In genomic region chr7:136087881-136088280, GRCh38 we compare ENCODE assay signal across 15 cellular contexts.
DNase-seq lines count a peak whose midpoint lies in the region; ATAC-seq and TF ChIP-seq lines count a peak whose summit lies in the region.
"Had no signal": no experiment of that assay in that cellular context is flagged by ENCODE, and none has a peak within 500 bp of the region (broad histone marks: within the 10 kb centered on the region; RNA-seq: fewer than 3 reads in every experiment).

No MANE protein-coding gene starts in this region.

- no peaks in the 10 kb centered on the region for H3K36me3 Mint-ChIP-seq in endodermal cell (ENCODE audit: low read depth)
- no peaks in the 10 kb centered on the region for H3K36me3 Mint-ChIP-seq in type B pancreatic cell
- H3K36me3 Mint-ChIP-seq: CD14-positive monocyte had no signal

- H3K4me3 Mint-ChIP-seq in endodermal cell, result no peak overlapping the region
- H3K4me3 Mint-ChIP-seq in type B pancreatic cell, result peak overlapping the region; percentile 37
- H3K4me3 Mint-ChIP-seq: CD14-positive monocyte; CD8-positive, alpha-beta T cell had no signal

- CTCF ChIA-PET in SK-N-SH (lab: Yijun Ruan, JAX), result no interaction called here

- peaks cover 6% of the 10 kb centered on the region for H3K9me3 Mint-ChIP-seq in endodermal cell
- H3K9me3 Mint-ChIP-seq in type B pancreatic cell, result peaks cover 2% of the 10 kb centered on the region

- H3K9me3 ChIP-seq in SK-N-SH (no peaks in the 10 kb centered on the region), endodermal cell (ENCODE audit: control insufficient read depth, low read length) (peaks cover 8% of the 10 kb centered on the region), neuron (ENCODE audit: low read length) (no peaks in the 10 kb centered on the region)

- TF ChIP-seq EP300 in SK-N-SH (IDR thresholded peaks at IDR 0.05; ENCODE audit: borderline replicate concordance in 1 of 2, low read depth in 1 of 2, low read length in 1 of 2), result no peak

- ATAC-seq in SK-N-SH treated with all-trans-retinoic acid at 6 μM for 48 hours, result no peak
- ATAC-seq: CD8-positive, alpha-beta T cell had no signal

- no peaks in the 10 kb centered on the region for H3K27me3 ChIP-seq in SK-N-SH (ENCODE audit: insufficient read depth)
- no peaks in the 10 kb centered on the region for H3K27me3 ChIP-seq in endodermal cell (ENCODE audit: control insufficient read depth, insufficient read depth, low read length, poor library complexity, severe bottlenecking)
- H3K27me3 ChIP-seq in neuron (ENCODE audit: insufficient read depth, low read length), result no peaks in the 10 kb centered on the region

- no peaks in the 10 kb centered on the region for H3F3A ChIP-seq in SK-N-SH (replicated peaks; ENCODE audit: insufficient read depth)

- H3K4me2 ChIP-seq in SK-N-SH, result no peak overlapping the region

- TF ChIP-seq CTCF in SK-N-SH (IDR thresholded peaks at IDR 0.05) (no peak), endodermal cell (conservative IDR thresholded peaks at IDR 0.05) (no peak), type B pancreatic cell (conservative IDR thresholded peaks at IDR 0.05) (no peak)

- H3K4me1 Mint-ChIP-seq in endodermal cell (peaks cover 12% of the 10 kb centered on the region), type B pancreatic cell (ENCODE audit: unreplicated experiment) (no peaks in the 10 kb centered on the region)
- H3K4me1 Mint-ChIP-seq: CD14-positive monocyte had no signal

- H3K27me3 Mint-ChIP-seq in endodermal cell (ENCODE audit: insufficient read depth), result no peaks in the 10 kb centered on the region
- no peaks in the 10 kb centered on the region for H3K27me3 Mint-ChIP-seq in type B pancreatic cell

- H3K9ac ChIP-seq in SK-N-SH, result no peak overlapping the region
- peak overlapping the region; percentile 72 for H3K9ac ChIP-seq in endodermal cell (ENCODE audit: extremely low read depth, low read length, poor library complexity, severe bottlenecking)

- POLR2A ChIA-PET in SK-N-SH (lab: Yijun Ruan, JAX), result no interaction called here

- 0 out of 2 replicates have a peak overlapping the region, but pooled peaks have one; percentile 86 for H2AFZ ChIP-seq in SK-N-SH (ENCODE audit: low read depth)
- no peak overlapping the region for H2AFZ ChIP-seq in neuron (ENCODE audit: low read depth, low read length)

- no peak overlapping the region for H3K4me3 ChIP-seq in SK-N-SH (ENCODE audit: low read depth in 2 of 2, low read length in 1 of 2)
- H3K4me3 ChIP-seq in endodermal cell (ENCODE audit: low read length), result peak overlapping the region; percentile 82
- H3K4me3 ChIP-seq in neuron (ENCODE audit: low read length), result peak overlapping the region; percentile 72

- WGBS in SK-N-SH (ENCODE audit: low lambda C conversion rate), result 12% methylated on average over 1 of the region's 1 CpG
- 100% methylated on average over 1 of the region's 1 CpG; no CpG with 5 or more reads in 1 of the 2 experiments for WGBS in endodermal cell (ENCODE audit: insufficient coverage in 1 of 2, insufficient read length in 1 of 2), 2 experiments

- DNase-seq in SK-N-SH (no peak), endodermal cell (no peak), type B pancreatic cell (ENCODE audit: extremely low spot score, unreplicated experiment) (no peak), NK-92 (lab: John Stamatoyannopoulos, UW; ENCODE audit: unreplicated experiment) (no peak), NCI-H2171 treated with DMSO at 0.1 percent for 48 hours (lab: John Stamatoyannopoulos, UW) (no peak), DMS153 (lab: John Stamatoyannopoulos, UW) (no peak)
- DNase-seq: CD8-positive, alpha-beta T cell; COR-L47; DMS53; GF-D8; HCEC 1CT had no signal

- no peaks in the 10 kb centered on the region for H3K79me2 ChIP-seq in SK-N-SH (ENCODE audit: insufficient read depth)

- no peak overlapping the region for H3K27ac ChIP-seq in SK-N-SH (ENCODE audit: low read depth in 2 of 2, low read length in 1 of 2)
- H3K27ac ChIP-seq in endodermal cell (ENCODE audit: low read depth, low read length), result no peak overlapping the region
- H3K27ac ChIP-seq: 22Rv1 had no signal

- no peak overlapping the region for H3K27ac Mint-ChIP-seq in endodermal cell
- no peak overlapping the region for H3K27ac Mint-ChIP-seq in type B pancreatic cell
- H3K27ac Mint-ChIP-seq: CD14-positive monocyte; CD8-positive, alpha-beta T cell had no signal

- H3K36me3 ChIP-seq in SK-N-SH (replicated peaks in 1 of 2; ENCODE audit: control insufficient read depth in 1 of 2, insufficient read depth in 2 of 2, low read length in 1 of 2) (no peaks in the 10 kb centered on the region), endodermal cell (ENCODE audit: control insufficient read depth, insufficient read depth, low read length) (no peaks in the 10 kb centered on the region), neuron (ENCODE audit: insufficient read depth, low read length) (no peaks in the 10 kb centered on the region)

- no peaks in the 10 kb centered on the region for H4K20me1 ChIP-seq in SK-N-SH (ENCODE audit: insufficient read depth)

- TF ChIP-seq RAD21 in SK-N-SH (IDR thresholded peaks at IDR 0.05; ENCODE audit: low read length), result no peak

- no peaks in the 10 kb centered on the region for H3K9me2 ChIP-seq in SK-N-SH

- H3K4me1 ChIP-seq in SK-N-SH (ENCODE audit: control insufficient read depth in 1 of 2, insufficient read depth in 2 of 2, low read depth in 1 of 2, low read length in 1 of 2) (peaks cover 0 to 2% of the 10 kb centered on the region in 2 experiments; a peak in 1 of 4 replicates), endodermal cell (ENCODE audit: control insufficient read depth, insufficient read depth, low read length) (peaks cover 7% of the 10 kb centered on the region), neuron (ENCODE audit: insufficient read depth, low read length) (peaks cover 4% of the 10 kb centered on the region)

TF ChIP-seq in SK-N-SH, 30 proteins besides CTCF, POLR2A, EP300 and RAD21 (continues in another document):
- TF ChIP-seq ZBTB33 (IDR thresholded peaks at IDR 0.05; ENCODE audit: borderline replicate concordance, low read depth), result no peak
- no peak for TF ChIP-seq FOXM1 (IDR thresholded peaks at IDR 0.05; ENCODE audit: low read depth)

TF ChIP-seq in SK-N-SH treated with all-trans-retinoic acid at 6 μM for 48 hours, 23 proteins besides CTCF, POLR2A, EP300 and RAD21:
- TF ChIP-seq TSHZ2 (CRISPR knock-in tag; IDR thresholded peaks at IDR 0.05), result no peak
- no peak for TF ChIP-seq ZNF8 (CRISPR knock-in tag; IDR thresholded peaks at IDR 0.05)
- TF ChIP-seq ZC3H10 (CRISPR knock-in tag; IDR thresholded peaks at IDR 0.05), result no peak
- TF ChIP-seq ZNF70 (CRISPR knock-in tag; IDR thresholded peaks at IDR 0.05), result no peak
- TF ChIP-seq OSR1 (CRISPR knock-in tag; IDR thresholded peaks at IDR 0.05), result no peak

Comparison
In these comparisons a context has a peak if more than half of its experiments do, and no peak if none do; other contexts are left out.
1. H3K4me3 ChIP-seq: peak in endodermal cell (single experiment) and neuron (single experiment); none in SK-N-SH (0 of 2).